Comparison of ENCODE assay signal across 11 cellular contexts in the genomic region with DNA sequence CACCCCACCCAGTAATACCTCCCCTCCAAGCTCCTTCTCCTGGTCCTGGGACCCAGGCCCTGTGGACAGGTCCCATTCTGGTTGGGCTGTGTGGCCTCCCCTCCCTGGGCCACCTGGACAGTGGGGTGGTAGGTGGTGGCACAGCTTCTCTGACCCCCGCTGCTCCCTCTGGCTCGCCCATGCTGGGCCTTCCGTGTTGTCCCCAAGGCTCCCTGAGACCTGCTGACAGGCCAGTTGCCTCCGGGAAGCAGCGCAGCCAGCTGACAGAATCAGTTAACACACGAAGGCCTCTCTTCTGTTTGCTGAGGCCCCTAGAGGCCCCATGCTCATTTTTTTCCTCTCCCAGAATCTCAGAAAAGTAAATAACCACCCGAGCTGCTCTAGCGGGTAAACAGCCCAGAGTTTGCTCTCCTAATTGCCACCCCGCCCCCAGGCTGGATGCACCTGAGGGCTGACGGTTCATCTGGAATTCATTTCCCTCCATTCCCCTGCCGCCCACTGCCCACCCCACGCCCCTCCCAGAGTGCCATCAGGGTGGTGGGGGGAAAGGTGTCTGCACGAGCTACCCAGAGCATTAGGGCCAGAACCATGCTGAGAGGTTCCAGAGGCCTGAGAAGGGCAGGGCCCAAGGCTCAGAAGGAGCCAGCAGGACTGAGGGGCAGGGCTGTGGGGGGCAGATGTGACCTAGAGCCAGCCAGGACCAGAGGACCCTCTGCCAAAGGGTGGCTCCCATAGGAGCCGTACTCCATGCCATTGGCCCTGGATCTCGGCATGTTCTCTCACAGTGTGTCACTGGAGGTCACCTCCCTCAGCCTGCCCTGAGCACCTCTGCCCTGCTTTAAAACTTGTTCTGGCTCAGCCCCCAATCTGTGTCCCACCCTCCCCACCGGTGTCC.
DNase-seq lines count a peak whose midpoint lies in the region; ATAC-seq, FAIRE-seq and TF ChIP-seq lines count a peak whose summit lies in the region.
"Had no signal": no experiment of that assay in that cellular context is flagged by ENCODE, and none has a peak within 500 bp of the region (broad histone marks: within the 10 kb centered on the region; RNA-seq: fewer than 3 reads in every experiment).

No MANE protein-coding gene starts in this region.

- peak; percentile 17 for ATAC-seq in upper lobe of right lung
- no peak for ATAC-seq in HG03432 (IDR thresholded peaks at IDR 0.05; ENCODE audit: unreplicated experiment)

- H3K27me3 ChIP-seq in upper lobe of right lung = no peaks in the 10 kb centered on the region
- H3K27me3 ChIP-seq: adrenal gland had no signal

- H3K27ac Mint-ChIP-seq in MCF 10A (ENCODE audit: low read depth, unreplicated experiment) = no peak overlapping the region

- intact Hi-C loops in MCF 10A (cut with micrococcal nuclease) (no loop called here), kidney (cut with DNase I) (no loop called here), upper lobe of right lung (cut with DNase I) (no loop called here)

- no peak for FAIRE-seq in kidney (lab: Jason Lieb, UNC)

- no peaks in the 10 kb centered on the region for H3K4me1 Mint-ChIP-seq in MCF 10A (ENCODE audit: insufficient read depth, unreplicated experiment)

- H3K4me3 Mint-ChIP-seq in MCF 10A (ENCODE audit: unreplicated experiment) = no peak overlapping the region

- H3K9ac ChIP-seq in kidney (ENCODE audit: low read length in 2 of 2) = no peak overlapping the region

- H3K36me3 ChIP-seq in kidney (ENCODE audit: control insufficient read depth in 1 of 2, insufficient read depth in 2 of 2, low read length in 2 of 2) (no peaks in the 10 kb centered on the region), upper lobe of right lung (no peaks in the 10 kb centered on the region)
- H3K36me3 ChIP-seq: adrenal gland, heart left ventricle had no signal

- POLR2A ChIA-PET in MCF 10A (lab: Yijun Ruan, JAX) = no interaction called here

- DNase-seq in T47D (ENCODE audit: low read depth in 1 of 2, low spot score in 1 of 2) (peak; percentile 46 to 96), MCF 10A (ENCODE audit: unreplicated experiment) (no peak), NCI-H510A (lab: John Stamatoyannopoulos, UW) (peak; percentile 86), kidney (peak; percentile 62), upper lobe of right lung (peak; percentile 57), GM13976 (ENCODE audit: low spot score) (no peak)
- DNase-seq in central memory CD4-positive, alpha-beta T cell = no peak
- DNase-seq: adrenal gland, IMR-90 had no signal

- no peak overlapping the region for H3K27ac ChIP-seq in kidney (ENCODE audit: low read depth in 2 of 2, low read length in 2 of 2)
- no peak overlapping the region for H3K27ac ChIP-seq in upper lobe of right lung
- H3K27ac ChIP-seq: adrenal gland, heart left ventricle had no signal

- H3K9me3 Mint-ChIP-seq in MCF 10A (ENCODE audit: unreplicated experiment) = no peaks in the 10 kb centered on the region

- in situ Hi-C loops in T47D (cut with HindIII; ENCODE audit: low pct_unique_long_range_greater_than_20kb, low sequenced_read_pairs) (no loop called here), GM13976 (cut with MboI; ENCODE audit: low sequenced_read_pairs, unreplicated experiment) (no loop called here)

- BruUV-seq in MCF 10A (replicated peaks; lab: Mats Ljungman, UMichigan) = no TSS peak

- CTCF ChIA-PET in MCF 10A (lab: Yijun Ruan, JAX) = no interaction called here

- H3K4me1 ChIP-seq in kidney (ENCODE audit: control insufficient read depth in 1 of 2, insufficient read depth in 1 of 2, low read depth in 1 of 2, low read length in 2 of 2) (no peaks in the 10 kb centered on the region), upper lobe of right lung (no peaks in the 10 kb centered on the region)
- H3K4me1 ChIP-seq: adrenal gland, heart left ventricle had no signal

- no peaks in the 10 kb centered on the region for H3K36me3 Mint-ChIP-seq in MCF 10A (ENCODE audit: insufficient read depth, unreplicated experiment)

- H3K27me3 Mint-ChIP-seq in MCF 10A (ENCODE audit: insufficient read depth, unreplicated experiment) = peaks cover 50% of the 10 kb centered on the region

- H3K4me3 ChIP-seq in kidney (ENCODE audit: low read length in 2 of 2) (no peak overlapping the region), upper lobe of right lung (no peak overlapping the region)
- H3K4me3 ChIP-seq: adrenal gland, heart left ventricle had no signal

- H3K9me3 ChIP-seq in kidney (ENCODE audit: control insufficient read depth in 1 of 2, low read length in 2 of 2) = no peaks in the 10 kb centered on the region
- no peaks in the 10 kb centered on the region for H3K9me3 ChIP-seq in upper lobe of right lung
- H3K9me3 ChIP-seq: adrenal gland, heart left ventricle had no signal

- no peak for TF ChIP-seq CTCF in MCF 10A (IDR thresholded peaks at IDR 0.05; ENCODE audit: unreplicated experiment)
- TF ChIP-seq CTCF in kidney (IDR thresholded peaks at IDR 0.05; ENCODE audit: borderline replicate concordance, extremely low read depth, insufficient read depth) = no peak
- no peak for TF ChIP-seq CTCF in upper lobe of right lung (IDR thresholded peaks at IDR 0.05)
- no peak for TF ChIP-seq CTCF in GM13976 (IDR thresholded peaks at IDR 0.05; ENCODE audit: borderline replicate concordance, control extremely low read depth, extremely low read depth, insufficient read depth, missing control alignments)

Comparison
In these comparisons a context has a peak if more than half of its experiments do, and no peak if none do; other contexts are left out.
1. DNase-seq: peak in T47D (2 of 2), NCI-H510A (single experiment), kidney (single experiment) and upper lobe of right lung (single experiment); none in MCF 10A (single experiment), GM13976 (single experiment) and central memory CD4-positive, alpha-beta T cell (single experiment).